In genomic region chr17:27891841-27892240, GRCh38 we compare ENCODE assay signal across 18 cellular contexts. TPM values are rescaled to one million over a fixed set of nuclear protein-coding genes. Genes with fewer than 3 reads are reported as not detected.
DNase-seq lines count a peak whose midpoint lies in the region; ATAC-seq and TF ChIP-seq lines count a peak whose summit lies in the region.
"Had no signal": no experiment of that assay in that cellular context is flagged by ENCODE, and none has a peak within 500 bp of the region (broad histone marks: within the 10 kb centered on the region; RNA-seq: fewer than 3 reads in every experiment).

No MANE protein-coding gene starts in this region.

- peaks cover 10% of the 10 kb centered on the region for H3K27me3 Mint-ChIP-seq in activated CD4-positive, alpha-beta memory T cell treated with anti-CD3 and anti-CD28 coated beads for 36 hours
- peaks cover 23% of the 10 kb centered on the region for H3K27me3 Mint-ChIP-seq in activated CD4-positive, alpha-beta memory T cell treated with anti-CD3 and anti-CD28 coated beads, Interleukin-2, amount 10 ng/mL, durations not matched to agents 7 days and 5 days
- H3K27me3 Mint-ChIP-seq in neural progenitor cell (ENCODE audit: insufficient read depth, low read depth) = peaks cover 7% of the 10 kb centered on the region

- POLR2A ChIA-PET in activated CD4-positive, alpha-beta memory T cell treated with anti-CD3 and anti-CD28 coated beads for 36 hours (lab: Charles Lee) = interaction anchor here (1.3 to 2.1 kb wide), 3 partner anchors 8 to 87 kb away, joined by 4 to 13 read pairs (median 8); no protein-coding TSS in a partner anchor
- POLR2A ChIA-PET in activated CD4-positive, alpha-beta memory T cell treated with anti-CD3 and anti-CD28 coated beads, Interleukin-2, amount 10 ng/mL, durations not matched to agents 7 days and 5 days (lab: Charles Lee) = interaction anchor here (1.8 to 4.3 kb wide), 3 partner anchors 8 to 84 kb away, joined by 12 to 67 read pairs (median 21); no protein-coding TSS in a partner anchor
- POLR2A ChIA-PET in SK-N-SH (lab: Yijun Ruan, JAX) = interaction anchor here (0.6 kb wide), 1 partner anchor 17 kb away, joined by 3 read pairs; no protein-coding TSS in a partner anchor

- CTCF ChIA-PET in activated CD4-positive, alpha-beta memory T cell treated with anti-CD3 and anti-CD28 coated beads for 36 hours (lab: Charles Lee) = interaction anchor here (1.0 to 5.8 kb wide), 6 partner anchors 12 to 358 kb away, joined by 6 to 152 read pairs (median 24); partner anchors contain the start of gene NOS2
- CTCF ChIA-PET in activated CD4-positive, alpha-beta memory T cell treated with anti-CD3 and anti-CD28 coated beads, Interleukin-2, amount 10 ng/mL, durations not matched to agents 7 days and 5 days (lab: Charles Lee) = interaction anchor here (0.7 to 7.1 kb wide), 4 partner anchors 11 to 88 kb away, joined by 3 to 184 read pairs (median 31); no protein-coding TSS in a partner anchor
- CTCF ChIA-PET in SK-N-SH (lab: Yijun Ruan, JAX) = interaction anchor here (1.1 to 7.2 kb wide), 8 partner anchors 10 to 360 kb away, joined by 3 to 89 read pairs (median 12); no protein-coding TSS in a partner anchor

- H3K4ac ChIP-seq in trophoblast cell (ENCODE audit: low read depth, low read length) = no peak overlapping the region

- H3K4me1 ChIP-seq in Loucy (ENCODE audit: insufficient read depth, low read length, poor library complexity, severe bottlenecking) (peaks cover 14% of the 10 kb centered on the region), neural progenitor cell (peaks cover 43% of the 10 kb centered on the region), trophoblast cell (ENCODE audit: control insufficient read depth in 1 of 2, insufficient read depth in 2 of 2, low read length in 2 of 2) (peaks cover 10 to 18% of the 10 kb centered on the region in 2 experiments), SK-N-SH (ENCODE audit: control insufficient read depth in 1 of 2, insufficient read depth in 2 of 2, low read depth in 1 of 2, low read length in 1 of 2) (peaks cover 0 to 5% of the 10 kb centered on the region in 2 experiments; a peak in 2 of 4 replicates)

- H3K18ac ChIP-seq in trophoblast cell (ENCODE audit: low read length) = no peak overlapping the region

- no peak overlapping the region for H2AK5ac ChIP-seq in trophoblast cell (ENCODE audit: low read length)

- no peak overlapping the region for H2BK120ac ChIP-seq in trophoblast cell (ENCODE audit: insufficient read depth, low read length, poor library complexity)

- H3K27ac Mint-ChIP-seq in activated CD4-positive, alpha-beta memory T cell treated with anti-CD3 and anti-CD28 coated beads for 36 hours = no peak overlapping the region
- H3K27ac Mint-ChIP-seq in activated CD4-positive, alpha-beta memory T cell treated with anti-CD3 and anti-CD28 coated beads, Interleukin-2, amount 10 ng/mL, durations not matched to agents 7 days and 5 days = no peak overlapping the region
- H3K27ac Mint-ChIP-seq in neural progenitor cell = no peak overlapping the region

- H3K9me2 ChIP-seq in Loucy (replicated peaks; ENCODE audit: low read depth, low read length) (no peaks in the 10 kb centered on the region), SK-N-SH (no peaks in the 10 kb centered on the region)

- no peak overlapping the region for H2BK5ac ChIP-seq in trophoblast cell (ENCODE audit: low read depth, low read length, poor library complexity)

- H4K12ac ChIP-seq in trophoblast cell (ENCODE audit: low read depth, low read length) = no peak overlapping the region

- WGBS in trophoblast cell (ENCODE audit: extremely low coverage, insufficient coverage, insufficient read length) = no CpG with 5 or more reads among the region's 9 CpGs
- 86% methylated on average over 9 of the region's 9 CpGs for WGBS in SK-N-SH (ENCODE audit: low lambda C conversion rate)

- no peaks in the 10 kb centered on the region for H3K79me2 ChIP-seq in Loucy (ENCODE audit: insufficient read depth, low read length)
- H3K79me2 ChIP-seq in neural progenitor cell (ENCODE audit: low read depth) = no peaks in the 10 kb centered on the region
- H3K79me2 ChIP-seq in trophoblast cell (ENCODE audit: control insufficient read depth, insufficient read depth, low read length, poor library complexity) = peaks cover 2% of the 10 kb centered on the region
- no peaks in the 10 kb centered on the region for H3K79me2 ChIP-seq in SK-N-SH (ENCODE audit: insufficient read depth)

- no peak overlapping the region for H4K91ac ChIP-seq in trophoblast cell (ENCODE audit: low read depth, low read length)

- TF ChIP-seq RAD21 in SK-N-SH (IDR thresholded peaks at IDR 0.05; ENCODE audit: low read length) = no peak

- H3F3A ChIP-seq in Loucy (ENCODE audit: low read depth) (no peaks in the 10 kb centered on the region), neural progenitor cell (ENCODE audit: low read depth) (peaks cover 8% of the 10 kb centered on the region), SK-N-SH (replicated peaks; ENCODE audit: insufficient read depth) (no peaks in the 10 kb centered on the region)

- H2AFZ ChIP-seq in Loucy (ENCODE audit: low read length) (no peak overlapping the region), neural progenitor cell (replicated peaks) (no peak overlapping the region), trophoblast cell (ENCODE audit: insufficient read depth, low read length, poor library complexity) (no peak overlapping the region), SK-N-SH (ENCODE audit: low read depth) (no peak overlapping the region)

- ATAC-seq in GM18907 (IDR thresholded peaks at IDR 0.05; ENCODE audit: unreplicated experiment) = no peak

- no peaks in the 10 kb centered on the region for H3K9me3 Mint-ChIP-seq in activated CD4-positive, alpha-beta memory T cell treated with anti-CD3 and anti-CD28 coated beads for 36 hours
- H3K9me3 Mint-ChIP-seq in activated CD4-positive, alpha-beta memory T cell treated with anti-CD3 and anti-CD28 coated beads, Interleukin-2, amount 10 ng/mL, durations not matched to agents 7 days and 5 days = no peaks in the 10 kb centered on the region
- no peaks in the 10 kb centered on the region for H3K9me3 Mint-ChIP-seq in neural progenitor cell
- H3K9me3 Mint-ChIP-seq: IgD-negative memory B cell had no signal

- H3K36me3 Mint-ChIP-seq in activated CD4-positive, alpha-beta memory T cell treated with anti-CD3 and anti-CD28 coated beads for 36 hours = no peaks in the 10 kb centered on the region
- no peaks in the 10 kb centered on the region for H3K36me3 Mint-ChIP-seq in activated CD4-positive, alpha-beta memory T cell treated with anti-CD3 and anti-CD28 coated beads, Interleukin-2, amount 10 ng/mL, durations not matched to agents 7 days and 5 days (ENCODE audit: low read depth)
- H3K36me3 Mint-ChIP-seq in neural progenitor cell = no peaks in the 10 kb centered on the region

- H3K9ac ChIP-seq in Loucy (ENCODE audit: low read depth, low read length, poor library complexity, severe bottlenecking) (peak overlapping the region; percentile 75), neural progenitor cell (no peak overlapping the region), trophoblast cell (ENCODE audit: low read length) (no peak overlapping the region), SK-N-SH (no peak overlapping the region)

- H3K4me2 ChIP-seq in Loucy (ENCODE audit: low read depth, low read length, poor library complexity, severe bottlenecking) = no peak overlapping the region
- no peak overlapping the region for H3K4me2 ChIP-seq in neural progenitor cell
- H3K4me2 ChIP-seq in trophoblast cell (ENCODE audit: low read length) = no peak overlapping the region
- no peak overlapping the region for H3K4me2 ChIP-seq in SK-N-SH

- peak overlapping the region; percentile 74 for H3K4me3 Mint-ChIP-seq in activated CD4-positive, alpha-beta memory T cell treated with anti-CD3 and anti-CD28 coated beads for 36 hours
- no peak overlapping the region for H3K4me3 Mint-ChIP-seq in activated CD4-positive, alpha-beta memory T cell treated with anti-CD3 and anti-CD28 coated beads, Interleukin-2, amount 10 ng/mL, durations not matched to agents 7 days and 5 days
- peak overlapping the region; percentile 39 for H3K4me3 Mint-ChIP-seq in neural progenitor cell

- H3K23ac ChIP-seq in trophoblast cell (ENCODE audit: low read length) = no peak overlapping the region

- H3K4me1 Mint-ChIP-seq in activated CD4-positive, alpha-beta memory T cell treated with anti-CD3 and anti-CD28 coated beads for 36 hours (ENCODE audit: low read depth) = peaks cover 12% of the 10 kb centered on the region
- H3K4me1 Mint-ChIP-seq in activated CD4-positive, alpha-beta memory T cell treated with anti-CD3 and anti-CD28 coated beads, Interleukin-2, amount 10 ng/mL, durations not matched to agents 7 days and 5 days = peaks cover 18% of the 10 kb centered on the region
- peaks cover 43% of the 10 kb centered on the region for H3K4me1 Mint-ChIP-seq in neural progenitor cell

- H4K8ac ChIP-seq in trophoblast cell (ENCODE audit: low read depth, low read length) = no peak overlapping the region

- H3K27ac ChIP-seq in dorsolateral prefrontal cortex (peak overlapping the region in 39 of 59 donors; percentile 1 to 99 (median 97)), neural progenitor cell (no peak overlapping the region), trophoblast cell (ENCODE audit: low read depth, low read length) (no peak overlapping the region), SK-N-SH (ENCODE audit: low read depth in 2 of 2, low read length in 1 of 2) (no peak overlapping the region)
- H3K27ac ChIP-seq: HL-60 had no signal

- no peak for TF ChIP-seq CTCF in Loucy (conservative IDR thresholded peaks at IDR 0.05; ENCODE audit: low read length)
- no peak for TF ChIP-seq CTCF in dorsolateral prefrontal cortex (IDR thresholded peaks at IDR 0.05 in 54 of 56, conservative IDR thresholded peaks at IDR 0.05 in 2 of 56; ENCODE audit: low read depth in 1 of 56, partially characterized antibody in 56 of 56)
- no peak for TF ChIP-seq CTCF in neural progenitor cell (IDR thresholded peaks at IDR 0.05)
- TF ChIP-seq CTCF in SK-N-SH (IDR thresholded peaks at IDR 0.05) = no peak

- no peak overlapping the region for H2BK12ac ChIP-seq in trophoblast cell (ENCODE audit: low read length)

- DNase-seq in activated CD4-positive, alpha-beta memory T cell treated with anti-CD3 and anti-CD28 coated beads for 36 hours = no peak
- DNase-seq in activated CD4-positive, alpha-beta memory T cell treated with anti-CD3 and anti-CD28 coated beads, Interleukin-2, amount 10 ng/mL, durations not matched to agents 7 days and 5 days = no peak
- DNase-seq in dorsolateral prefrontal cortex (no peak), neural progenitor cell (ENCODE audit: low spot score) (no peak), trophoblast cell (no peak), SK-N-SH (no peak)
- DNase-seq: 8988T, DMS53, H9, NCI-H1105 treated with DMSO at 0.1 percent for 48 hours, NCI-H187, NCI-H226, NCI-H526, SHP77 treated with DMSO at 0.1 percent for 48 hours had no signal

- no peaks in the 10 kb centered on the region for H3K27me3 ChIP-seq in Loucy (ENCODE audit: insufficient read depth, low read length, poor library complexity, severe bottlenecking)
- H3K27me3 ChIP-seq in dorsolateral prefrontal cortex = no peaks in the 10 kb centered on the region
- peaks cover 16% of the 10 kb centered on the region for H3K27me3 ChIP-seq in neural progenitor cell
- no peaks in the 10 kb centered on the region for H3K27me3 ChIP-seq in trophoblast cell (ENCODE audit: insufficient read depth, low read length)
- no peaks in the 10 kb centered on the region for H3K27me3 ChIP-seq in SK-N-SH (ENCODE audit: insufficient read depth)

- no peak for TF ChIP-seq EP300 in SK-N-SH (IDR thresholded peaks at IDR 0.05; ENCODE audit: borderline replicate concordance in 1 of 2, low read depth in 1 of 2, low read length in 1 of 2)

- H3K9me3 ChIP-seq in Loucy (ENCODE audit: insufficient read depth, low read depth, low read length) (no peaks in the 10 kb centered on the region), neural progenitor cell (ENCODE audit: low read depth) (no peaks in the 10 kb centered on the region), trophoblast cell (ENCODE audit: insufficient read depth, low read depth, low read length) (no peaks in the 10 kb centered on the region), SK-N-SH (no peaks in the 10 kb centered on the region)

- H3K36me3 ChIP-seq in Loucy (ENCODE audit: insufficient read depth, low read length) = no peaks in the 10 kb centered on the region
- H3K36me3 ChIP-seq in neural progenitor cell = no peaks in the 10 kb centered on the region
- H3K36me3 ChIP-seq in trophoblast cell (ENCODE audit: control insufficient read depth in 1 of 2, insufficient read depth in 2 of 2, low read length in 2 of 2) = no peaks in the 10 kb centered on the region
- no peaks in the 10 kb centered on the region for H3K36me3 ChIP-seq in SK-N-SH (replicated peaks in 1 of 2; ENCODE audit: control insufficient read depth in 1 of 2, insufficient read depth in 2 of 2, low read length in 1 of 2)

- no peak overlapping the region for H3K4me3 ChIP-seq in Loucy (ENCODE audit: low read length, poor library complexity, severe bottlenecking)
- H3K4me3 ChIP-seq in dorsolateral prefrontal cortex = peak overlapping the region in 29 of 59 donors; percentile 70 to 100 (median 88)
- no peak overlapping the region for H3K4me3 ChIP-seq in neural progenitor cell
- H3K4me3 ChIP-seq in trophoblast cell (ENCODE audit: low read depth, low read length) = no peak overlapping the region
- no peak overlapping the region; a peak in 1 of 4 replicates for H3K4me3 ChIP-seq in SK-N-SH (ENCODE audit: low read depth in 2 of 2, low read length in 1 of 2)

- intact Hi-C loops in activated CD4-positive, alpha-beta memory T cell treated with anti-CD3 and anti-CD28 coated beads for 36 hours (cut with micrococcal nuclease) = no loop called here
- intact Hi-C loops in dorsolateral prefrontal cortex (cut with DNase I) = loop anchor here (2.0 to 10.0 kb wide), 9 partner anchors 53 to 360 kb away; partner anchors contain the start of gene NLK (in 1 of the 2)

- H4K20me1 ChIP-seq in Loucy (ENCODE audit: insufficient read depth, low read length, poor library complexity, severe bottlenecking) (no peaks in the 10 kb centered on the region), neural progenitor cell (ENCODE audit: low read depth) (no peaks in the 10 kb centered on the region), SK-N-SH (ENCODE audit: insufficient read depth) (no peaks in the 10 kb centered on the region)

- peaks cover 19% of the 10 kb centered on the region for H3K79me1 ChIP-seq in trophoblast cell (ENCODE audit: low read length)

- H3K14ac ChIP-seq in trophoblast cell (ENCODE audit: low read length) = no peak overlapping the region

RNA-seq across cellular contexts. Expression of gene LYRM9, which starts 1.3 kb away (rescaled TPM):
- total RNA-seq in activated CD4-positive, alpha-beta memory T cell treated with anti-CD3 and anti-CD28 coated beads for 36 hours = 1 to 10 TPM; 5.7 to 6.8 TPM
- total RNA-seq in activated CD4-positive, alpha-beta memory T cell treated with anti-CD3 and anti-CD28 coated beads, Interleukin-2, amount 10 ng/mL, durations not matched to agents 7 days and 5 days = 1 to 10 TPM; 6.0 to 6.1 TPM
- total RNA-seq in dorsolateral prefrontal cortex = 10 to 100 TPM in 119 of 120 experiments, 1 to 10 TPM in 1; 9.1 to 68.0 (median 37.2) TPM
- total RNA-seq in neural progenitor cell (ENCODE audit: low replicate concordance) = 16.0 and 25.5 TPM in 2 replicates
- polyA plus RNA-seq in trophoblast cell (2013) = 3.0 and 3.9 TPM in 2 replicates
- polyA plus RNA-seq in SK-N-SH (2012; rRNA removed) = 4.6 and 5.7 TPM in 2 replicates
- 4.3 and 4.9 TPM in 2 replicates for polyA plus RNA-seq in SK-N-SH (2012; cell fraction: cytosol; rRNA removed)
- 14.7 and 22.4 TPM in 2 replicates for polyA plus RNA-seq in SK-N-SH (2012; cell fraction: nucleus; rRNA removed)

Comparison
In these comparisons a context has a peak if more than half of its experiments do, and no peak if none do; other contexts are left out.
1. H3K27ac ChIP-seq: peak in dorsolateral prefrontal cortex (39 of 59); none in neural progenitor cell (single experiment), trophoblast cell (single experiment) and SK-N-SH (0 of 2).